In genomic region chr14:55749946-55750345, GRCh38 we compare ENCODE assay signal across 15 cellular contexts.
"Had no signal": no experiment of that assay in that cellular context is flagged by ENCODE, and none has a peak within 500 bp of the region (broad histone marks: within the 10 kb centered on the region; RNA-seq: fewer than 3 reads in every experiment).

No MANE protein-coding gene starts in this region.

- H3K4me3 ChIP-seq: ascending aorta, dorsolateral prefrontal cortex, hepatocyte, left lung, mucosa of descending colon, thyroid gland had no signal

- H3K36me3 ChIP-seq: ascending aorta, left lung, thyroid gland had no signal

- ATAC-seq: activated CD8-positive, alpha-beta memory T cell treated with anti-CD3 and anti-CD28 coated beads, Interleukin-2, amount 10 ng/mL, durations not matched to agents 7 days and 5 days; esophagus mucosa; left lung; mucosa of descending colon; naive thymus-derived CD4-positive, alpha-beta T cell; stimulated activated effector memory CD8-positive, alpha-beta T cell treated with anti-CD3 and anti-CD28 coated beads, Interleukin-12 subunit alpha, Interleukin-12 subunit beta, amount 100 ng/mL, for 72 hours had no signal

- H3K27ac ChIP-seq: ascending aorta, dorsolateral prefrontal cortex, hepatocyte, left lung, thyroid gland, VCaP had no signal

- DNase-seq: activated CD4-positive, alpha-beta T cell treated with anti-CD3 and anti-CD28 coated beads, Interleukin-2, amount 50 U/mL, for 48 hours; activated CD8-positive, alpha-beta memory T cell treated with anti-CD3 and anti-CD28 coated beads, Interleukin-2, amount 10 ng/mL, durations not matched to agents 7 days and 5 days; activated naive CD4-positive, alpha-beta T cell treated with anti-CD3 and anti-CD28 coated beads, Interleukin-2, amount 10 ng/mL, durations not matched to agents 7 days and 5 days; activated T-cell treated with anti-CD3 and anti-CD28 coated beads, Interleukin-2, amount 50 U/mL, for 1 hour; left lung; mucosa of descending colon; naive thymus-derived CD4-positive, alpha-beta T cell; T1000; thyroid gland had no signal

- H3K27me3 ChIP-seq: ascending aorta, dorsolateral prefrontal cortex, hepatocyte, left lung, thyroid gland had no signal

- H3K4me1 ChIP-seq: ascending aorta had no signal

- H3K9me3 ChIP-seq: ascending aorta, left lung, mucosa of descending colon, thyroid gland had no signal
